ENCODE assay signal across 8 cellular contexts in the genomic region with DNA sequence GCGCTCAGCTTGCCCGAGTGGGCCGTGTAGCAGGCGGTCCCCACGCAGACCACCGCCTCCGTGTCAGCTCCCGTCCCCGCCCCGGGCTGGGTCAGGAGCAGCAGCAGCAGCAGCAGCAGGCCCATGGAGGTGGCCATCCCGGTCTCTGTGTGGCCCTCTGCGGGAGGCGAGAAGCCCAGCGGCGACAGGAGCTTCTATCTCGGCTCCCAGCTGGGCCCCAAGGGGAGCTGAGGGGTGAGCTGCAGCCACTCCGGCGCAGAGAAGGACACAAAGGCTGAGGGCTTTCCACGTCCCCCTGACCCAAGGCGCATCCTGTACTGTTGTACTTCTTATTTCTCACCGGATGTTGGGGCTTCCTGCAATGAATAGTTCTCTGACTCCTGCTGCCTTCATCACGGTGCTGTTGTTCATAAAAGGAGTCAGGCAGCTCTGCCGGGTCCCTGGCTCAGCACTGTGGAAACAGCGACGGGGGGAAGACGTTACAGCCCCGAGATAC. TPM values are rescaled to one million over a fixed set of nuclear protein-coding genes. Genes with fewer than 3 reads are reported as not detected.
DNase-seq lines count a peak whose midpoint lies in the region; ATAC-seq, FAIRE-seq and TF ChIP-seq lines count a peak whose summit lies in the region.

A gene with protein sequence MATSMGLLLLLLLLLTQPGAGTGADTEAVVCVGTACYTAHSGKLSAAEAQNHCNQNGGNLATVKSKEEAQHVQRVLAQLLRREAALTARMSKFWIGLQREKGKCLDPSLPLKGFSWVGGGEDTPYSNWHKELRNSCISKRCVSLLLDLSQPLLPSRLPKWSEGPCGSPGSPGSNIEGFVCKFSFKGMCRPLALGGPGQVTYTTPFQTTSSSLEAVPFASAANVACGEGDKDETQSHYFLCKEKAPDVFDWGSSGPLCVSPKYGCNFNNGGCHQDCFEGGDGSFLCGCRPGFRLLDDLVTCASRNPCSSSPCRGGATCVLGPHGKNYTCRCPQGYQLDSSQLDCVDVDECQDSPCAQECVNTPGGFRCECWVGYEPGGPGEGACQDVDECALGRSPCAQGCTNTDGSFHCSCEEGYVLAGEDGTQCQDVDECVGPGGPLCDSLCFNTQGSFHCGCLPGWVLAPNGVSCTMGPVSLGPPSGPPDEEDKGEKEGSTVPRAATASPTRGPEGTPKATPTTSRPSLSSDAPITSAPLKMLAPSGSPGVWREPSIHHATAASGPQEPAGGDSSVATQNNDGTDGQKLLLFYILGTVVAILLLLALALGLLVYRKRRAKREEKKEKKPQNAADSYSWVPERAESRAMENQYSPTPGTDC (minus strand): TSS at position 269 of the 496 bp plus-strand sequence. CDS start 132 bp downstream, at position 137.

- 26% methylated on average over 27 of the region's 27 CpGs for WGBS in GM12878 (ENCODE audit: insufficient coverage, insufficient replicate concordance, low lambda C conversion rate, missing lambda C conversion rate)
- WGBS in urinary bladder, result 54% methylated on average over 27 of the region's 27 CpGs

- CTCF ChIA-PET in GM12878 (lab: Yijun Ruan, JAX), result interaction anchor here (0.9 to 2.0 kb wide), 7 partner anchors 25 to 149 kb away, joined by 3 to 6 read pairs (median 5); no protein-coding TSS in a partner anchor

- no peaks in the 10 kb centered on the region for H4K20me1 ChIP-seq in BLaER1
- no peaks in the 10 kb centered on the region for H4K20me1 ChIP-seq in GM23338 (replicated peaks; ENCODE audit: insufficient read depth)
- no peaks in the 10 kb centered on the region for H4K20me1 ChIP-seq in GM12878 (ENCODE audit: control insufficient read depth, insufficient read depth)

- TF ChIP-seq EP300 in GM12878 (IDR thresholded peaks at IDR 0.05; ENCODE audit: borderline replicate concordance in 1 of 2, control insufficient read depth in 1 of 2, low read depth in 2 of 2, low read length in 2 of 2), result no peak

- no peaks in the 10 kb centered on the region for H3K27me3 ChIP-seq in BLaER1
- H3K27me3 ChIP-seq in GM23338 (ENCODE audit: insufficient read depth), result no peaks in the 10 kb centered on the region
- peaks cover 0 to 2% of the 10 kb centered on the region in 2 experiments; a peak in 1 of 4 replicates for H3K27me3 ChIP-seq in GM12878 (replicated peaks in 1 of 2; ENCODE audit: control insufficient read depth in 2 of 2, insufficient read depth in 2 of 2, low read length in 1 of 2)

- no peak within 1 kb of the TSS for H3K4me3 Mint-ChIP-seq in GM23338

- intact Hi-C loops in GM12878 (cut with micrococcal nuclease; ENCODE audit: unreplicated experiment), result no loop called here

- no peak for TF ChIP-seq CTCF in GM23338 (conservative IDR thresholded peaks at IDR 0.05; ENCODE audit: low read depth in 2 of 2)
- no peak for TF ChIP-seq CTCF in GM12878 (IDR thresholded peaks at IDR 0.05 in 2 of 3, conservative IDR thresholded peaks at IDR 0.05 in 1 of 3; ENCODE audit: control insufficient read depth in 2 of 3, extremely low read depth in 1 of 3, insufficient read depth in 1 of 3, low read depth in 3 of 3, low read length in 3 of 3)

- ATAC-seq in GM23338, result peak; percentile 24
- ATAC-seq in GM12878, result peak; percentile 70
- ATAC-seq in GM21737 (IDR thresholded peaks at IDR 0.05; ENCODE audit: unreplicated experiment), result no peak
- ATAC-seq in HG02970 (IDR thresholded peaks at IDR 0.05; ENCODE audit: low FRiP score, unreplicated experiment), result no peak

- H3K4me1 ChIP-seq in BLaER1, result peaks cover 54% of the 10 kb centered on the region
- no peaks in the 10 kb centered on the region; the same call in 1 of the 2 replicates for H3K4me1 ChIP-seq in GM23338 (ENCODE audit: insufficient read depth)
- H3K4me1 ChIP-seq in GM12878 (ENCODE audit: control insufficient read depth, insufficient read depth, low read length), result peaks cover 14% of the 10 kb centered on the region
- H3K4me1 ChIP-seq in urinary bladder (ENCODE audit: insufficient read depth), result no peaks in the 10 kb centered on the region

- TF ChIP-seq POLR2A in GM12878 (IDR thresholded peaks at IDR 0.05; ENCODE audit: low read depth, low read length), result no peak

- in situ Hi-C loops in GM12878 (cut with MboI), result no loop called here

- no peak for FAIRE-seq in GM12878 (lab: Jason Lieb, UNC)

- RAD21 ChIA-PET in GM12878 (lab: Charles Lee; ENCODE audit: unreplicated experiment), result interaction anchor here (1.0 to 2.6 kb wide), 9 partner anchors 10 to 394 kb away, joined by 3 to 9 read pairs (median 3); no protein-coding TSS in a partner anchor

- H3K79me2 ChIP-seq in GM23338 (replicated peaks; ENCODE audit: insufficient read depth) (no peaks in the 10 kb centered on the region), GM12878 (ENCODE audit: control insufficient read depth, insufficient read depth, low read length) (no peaks in the 10 kb centered on the region)

- POLR2A ChIA-PET in GM12878 (lab: Charles Lee), result interaction anchor here (0.8 to 1.4 kb wide), 5 partner anchors 24 to 264 kb away, joined by 3 to 5 read pairs (median 3); no protein-coding TSS in a partner anchor

- peak within 1 kb of the TSS; percentile 52 for H3K4me3 ChIP-seq in BLaER1
- no peak within 1 kb of the TSS for H3K4me3 ChIP-seq in GM23338
- no peak within 1 kb of the TSS for H3K4me3 ChIP-seq in GM12878
- H3K4me3 ChIP-seq in urinary bladder (ENCODE audit: low read depth, low read length), result peak within 1 kb of the TSS; percentile 16

- H3K36me3 ChIP-seq in BLaER1 (no peaks in the 10 kb centered on the region), GM23338 (ENCODE audit: insufficient read depth) (no peaks in the 10 kb centered on the region), GM12878 (ENCODE audit: control insufficient read depth in 2 of 2, insufficient read depth in 2 of 2, low read length in 1 of 2) (no peaks in the 10 kb centered on the region), urinary bladder (ENCODE audit: insufficient read depth) (no peaks in the 10 kb centered on the region)

- H3K27ac Mint-ChIP-seq in GM23338, result no peak within 1 kb of the TSS

- H3K27me3 Mint-ChIP-seq in GM23338 (ENCODE audit: insufficient read depth, low read depth, poor library complexity), result peaks cover 8% of the 10 kb centered on the region

- no peaks in the 10 kb centered on the region for H3K9me3 Mint-ChIP-seq in GM23338

- H3K4me2 ChIP-seq in BLaER1 (peak within 1 kb of the TSS; percentile 75), GM23338 (no peak within 1 kb of the TSS), GM12878 (ENCODE audit: control insufficient read depth, insufficient read depth) (peak within 1 kb of the TSS; percentile 33; the same call in 1 of the 2 replicates)

- no peak for TF ChIP-seq RAD21 in GM12878 (IDR thresholded peaks at IDR 0.05; ENCODE audit: insufficient read depth, low read depth, low read length)

- H3K9me2 ChIP-seq in GM23338 (ENCODE audit: insufficient read depth), result no peaks in the 10 kb centered on the region

- SMC1A ChIA-PET in GM12878 (lab: Charles Lee; ENCODE audit: uncharacterized antibody, unreplicated experiment), result interaction anchor here (0.8 to 2.4 kb wide), 14 partner anchors 16 to 323 kb away, joined by 3 to 10 read pairs (median 4); no protein-coding TSS in a partner anchor

- H2AFZ ChIP-seq in GM23338 (peak within 1 kb of the TSS; percentile 43; the same call in 1 of the 2 replicates), GM12878 (ENCODE audit: control insufficient read depth, low read depth, low read length) (peak within 1 kb of the TSS; percentile 44)

- no peaks in the 10 kb centered on the region for H3F3A ChIP-seq in GM23338 (replicated peaks; ENCODE audit: low read depth)

- peak; percentile 8 for DNase-seq in GM23338 (ENCODE audit: low spot score)
- DNase-seq in GM12878 (ENCODE audit: low read depth, low spot score), result no peak
- DNase-seq in medulla oblongata (ENCODE audit: extremely low spot score), result peak; percentile 9
- no peak for DNase-seq in AG08395 (ENCODE audit: low spot score)

- H3K36me3 Mint-ChIP-seq in GM23338 (ENCODE audit: low read depth), result no peaks in the 10 kb centered on the region

- H3K4me1 Mint-ChIP-seq in GM23338, result peaks cover 28% of the 10 kb centered on the region

- no TSS peak for BruUV-seq in GM12878 (replicated peaks; lab: Mats Ljungman, UMichigan)

- H3K9me3 ChIP-seq in BLaER1 (no peaks in the 10 kb centered on the region), GM12878 (replicated peaks; ENCODE audit: control insufficient read depth, insufficient read depth, low read length) (no peaks in the 10 kb centered on the region)

- peak within 1 kb of the TSS; percentile 74 for H3K9ac ChIP-seq in BLaER1
- no peak within 1 kb of the TSS for H3K9ac ChIP-seq in GM12878 (ENCODE audit: control insufficient read depth, insufficient read depth, low read length)

- peak within 1 kb of the TSS; percentile 87 for H3K27ac ChIP-seq in BLaER1
- H3K27ac ChIP-seq in GM23338 (ENCODE audit: low read depth), result no peak within 1 kb of the TSS
- peak within 1 kb of the TSS; percentile 13; the same call in 1 of the 2 replicates for H3K27ac ChIP-seq in GM12878 (ENCODE audit: control insufficient read depth, insufficient read depth)
- H3K27ac ChIP-seq in urinary bladder (ENCODE audit: low read depth), result peak within 1 kb of the TSS; percentile 61

TF ChIP-seq in GM23338, 12 proteins besides CTCF, POLR2A, EP300 and RAD21 (continues in another document):
- no peak for TF ChIP-seq EZH2phosphoT487 (IDR thresholded peaks at IDR 0.05; ENCODE audit: unreplicated experiment)
- TF ChIP-seq ZNF331 (CRISPR knock-in tag; IDR thresholded peaks at IDR 0.05; ENCODE audit: low read depth), result no peak

TF ChIP-seq in GM12878, 131 proteins besides CTCF, POLR2A, EP300 and RAD21 (continues in another document):
- TF ChIP-seq CBX5 (IDR thresholded peaks at IDR 0.05; ENCODE audit: low read depth) (no peak), RAD51 (IDR thresholded peaks at IDR 0.05) (no peak)

RNA-seq across cellular contexts. Expression of the gene that starts here (rescaled TPM):
- 0.04 TPM in 1 of 2 replicates, not detected in the other for total RNA-seq in GM23338 (2014; rRNA removed; shearing (Covaris generic))
- polyA plus RNA-seq in GM23338 (2016; fragmentation: Nextera tagmentation; extraction: Ambion mirVana) (0.03 TPM in 2 replicates), GM12878 (2011; rRNA removed) (0.20 and 0.22 TPM in 2 replicates), GM12878 (2014; fragmentation: Illumina TruSeq; extraction: Trizol) (1.6 TPM in 2 replicates), GM12878 (2014; fragmentation: Nextera tagmentation; extraction: Ambion mirVana) (under 1 TPM; 0.35 to 0.55 TPM), GM12878 (2014; rRNA removed) (1.3 and 1.5 TPM in 2 replicates), GM12878 (2016; fragmentation: Nextera tagmentation; extraction: Ambion mirVana) (under 1 TPM; 0.27 to 0.30 TPM), urinary bladder (52.6 TPM)
- total RNA-seq in GM12878 (2013; cell fraction: nucleolus; rRNA removed), result 1.5 and 1.8 TPM in 2 replicates
- total RNA-seq in GM12878 (2014; rRNA removed) (2.3 and 2.7 TPM in 2 replicates), GM12878 (2014; rRNA removed; fragmentation: Illumina TruSeq; extraction: Trizol) (1.3 TPM in 2 replicates), GM12878 (2021) (2.5 and 2.6 TPM in 2 replicates), urinary bladder (72.8 TPM)
- 0.26 TPM for polyA plus RNA-seq in GM12878 (2011; ENCODE audit: low read depth)
- polyA plus RNA-seq in GM12878 (2011; cell fraction: cytosol; rRNA removed), result 0.15 and 0.17 TPM in 2 replicates
- 0.18 and 0.30 TPM in 2 replicates for polyA plus RNA-seq in GM12878 (2011; cell fraction: nucleus; rRNA removed)
- 0.24 and 0.28 TPM in 2 replicates for polyA plus RNA-seq in GM12878 (2012)
- 0.26 and 0.29 TPM in 2 replicates for polyA minus RNA-seq in GM12878 (2011; rRNA and poly(A)+ RNA removed)
- 0.10 TPM in 1 of 2 replicates, not detected in the other for polyA minus RNA-seq in GM12878 (2011; cell fraction: cytosol; rRNA and poly(A)+ RNA removed)
- 0.12 and 0.29 TPM in 2 replicates for polyA minus RNA-seq in GM12878 (2011; cell fraction: nucleus; rRNA and poly(A)+ RNA removed)

Comparison
In these comparisons a context has a peak if more than half of its experiments do, and no peak if none do; other contexts are left out.
1. RNA of the gene that starts here (total RNA-seq): 72.8 TPM in urinary bladder (single experiment); 1.3 to 2.7 TPM in GM12878 and 0.04 TPM in GM23338; every median in the first group is over 10 times any median in the second.
2. RNA of the gene that starts here (polyA plus RNA-seq): 52.6 TPM in urinary bladder (single experiment); 0.15 to 1.6 TPM in GM12878 and 0.03 TPM in GM23338; every median in the first group is over 10 times any median in the second.
3. Peak in DNase-seq and ATAC-seq in GM23338; RNA of the gene not detected or under 1 TPM.
4. H3K4me3 ChIP-seq: peak in BLaER1 (single experiment) and urinary bladder (single experiment); none in GM23338 (single experiment) and GM12878 (single experiment).